8 cellular contexts compared by ENCODE assay signal in genomic region chr10:43361532-43362190, GRCh38. TPM values are rescaled to one million over a fixed set of nuclear protein-coding genes. Genes with fewer than 3 reads are reported as not detected.
DNase-seq lines count a peak whose midpoint lies in the region; ATAC-seq, FAIRE-seq and TF ChIP-seq lines count a peak whose summit lies in the region.

No MANE protein-coding gene starts in this region.

- H3K4me3 ChIP-seq in skin epidermis: peak overlapping the region; percentile 35 to 52 (median 48)

- no peak for ATAC-seq in GM21528 (IDR thresholded peaks at IDR 0.05; ENCODE audit: low FRiP score, unreplicated experiment)

- H3K27ac Mint-ChIP-seq in glutamatergic neuron (ENCODE audit: unreplicated experiment): peak overlapping the region; percentile 80

- no peaks in the 10 kb centered on the region for H3K36me3 Mint-ChIP-seq in glutamatergic neuron (ENCODE audit: unreplicated experiment)

- no peaks in the 10 kb centered on the region for H3K27me3 Mint-ChIP-seq in glutamatergic neuron (ENCODE audit: unreplicated experiment)

- DNase-seq in GM18507 (ENCODE audit: extremely low spot score, insufficient read length, low read depth) (no peak), glutamatergic neuron (no peak), epidermal melanocyte (ENCODE audit: insufficient read length, low spot score) (no peak), SHP77 treated with DMSO at 0.1 percent for 48 hours (lab: John Stamatoyannopoulos, UW) (no peak), hypothalamus (lab: John Stamatoyannopoulos, UW) (no peak)
- peak; percentile 30 to 31 for DNase-seq in activated CD4-positive, alpha-beta T cell treated with anti-CD3 and anti-CD28 coated beads, Interleukin-2, amount 50 U/mL, for 4 hours

- no peaks in the 10 kb centered on the region for H3K4me1 Mint-ChIP-seq in glutamatergic neuron (ENCODE audit: low read depth, unreplicated experiment)

- FAIRE-seq in GM18507 (lab: Jason Lieb, UNC): peak; percentile 21

- H3K9me3 Mint-ChIP-seq in glutamatergic neuron (ENCODE audit: unreplicated experiment): peaks cover 7% of the 10 kb centered on the region

- H3K4me3 Mint-ChIP-seq in glutamatergic neuron (ENCODE audit: unreplicated experiment): peak overlapping the region; percentile 94

- peak overlapping the region in 14 of 21 experiments; percentile 31 to 90 (median 80) for H3K27ac ChIP-seq in skin epidermis

- TF ChIP-seq CTCF in glutamatergic neuron (IDR thresholded peaks at IDR 0.05; ENCODE audit: partially characterized antibody, unreplicated experiment): no peak

RNA-seq across cellular contexts. Expression of gene FXYD4, which starts 9.8 kb away (rescaled TPM):
- total RNA-seq in glutamatergic neuron (ENCODE audit: unreplicated experiment): not detected

RNA-seq across cellular contexts. Expression of gene HNRNPF, which starts 47.3 kb away (rescaled TPM):
- total RNA-seq in glutamatergic neuron (ENCODE audit: unreplicated experiment): 99.7 TPM

Comparison
In these comparisons a context has a peak if more than half of its experiments do, and no peak if none do; other contexts are left out.
1. DNase-seq: peak in activated CD4-positive, alpha-beta T cell treated with anti-CD3 and anti-CD28 coated beads, Interleukin-2, amount 50 U/mL, for 4 hours (2 of 2); none in GM18507 (single experiment), glutamatergic neuron (single experiment), epidermal melanocyte (single experiment), SHP77 treated with DMSO at 0.1 percent for 48 hours (single experiment) and hypothalamus (0 of 51).